Comparison of ENCODE assay signal across 8 cellular contexts in genomic region chr16:70298988-70299938, GRCh38.
A peak's percentile ranks its signal among the peaks of the same experiment; 100 is the strongest.
DNase-seq lines count a peak whose midpoint lies in the region; ATAC-seq and TF ChIP-seq lines count a peak whose summit lies in the region.

Gene DDX19B (plus strand): TSS chr16:70299186. CDS start chr16:70299298, 112 bp downstream.

- no peaks in the 10 kb centered on the region for H3K27me3 ChIP-seq in endocrine pancreas (ENCODE audit: control insufficient read depth, insufficient read depth, low read length)

- H3K4me1 Mint-ChIP-seq in memory B cell = peaks cover 26% of the 10 kb centered on the region

- peak within 1 kb of the TSS; percentile 98 for H3K4me3 ChIP-seq in AG04449 (ENCODE audit: low read depth, low read length)
- peak within 1 kb of the TSS; percentile 76 for H3K4me3 ChIP-seq in endocrine pancreas (ENCODE audit: control insufficient read depth, insufficient read depth, low read length)

- peak within 1 kb of the TSS; percentile 81 for H3K9ac ChIP-seq in endocrine pancreas (ENCODE audit: control insufficient read depth, insufficient read depth, low read length)

- H3K9me3 ChIP-seq in endocrine pancreas (ENCODE audit: control insufficient read depth, low read length) = peaks cover 5% of the 10 kb centered on the region

- H3K4me3 Mint-ChIP-seq in memory B cell = peak within 1 kb of the TSS; percentile 95

- H3K36me3 Mint-ChIP-seq in memory B cell = peaks cover 12% of the 10 kb centered on the region

- CTCF ChIA-PET in AG04449 (lab: Yijun Ruan, JAX) = interaction anchor here (0.7 to 1.4 kb wide), 3 partner anchors 9 to 11 kb away, joined by 3 read pairs; no protein-coding TSS in a partner anchor

- no peak for TF ChIP-seq CTCF in AG04449 (IDR thresholded peaks at IDR 0.05; ENCODE audit: insufficient read depth, low read length, missing control alignments)

- DNase-seq in AG04449 (ENCODE audit: low read depth, low spot score) (no peak), NCI-H774 (lab: John Stamatoyannopoulos, UW) (peak; percentile 22), memory B cell (ENCODE audit: low spot score in 2 of 2) (peak; percentile 21 to 37)
- peak in 2 of 3 experiments; percentile 24 to 59 for DNase-seq in activated CD8-positive, alpha-beta memory T cell treated with anti-CD3 and anti-CD28 coated beads for 48 hours (ENCODE audit: low read depth in 2 of 3, low spot score in 2 of 3)
- DNase-seq in stimulated activated CD8-positive, alpha-beta memory T cell treated with anti-CD3 and anti-CD28 coated beads, Interleukin-12 subunit alpha, Interleukin-12 subunit beta, amount 100 ng/mL, for 1 hour (ENCODE audit: low read depth) = peak; percentile 17

- H3K27ac Mint-ChIP-seq in memory B cell = peak within 1 kb of the TSS; percentile 97

- peak; percentile 84 for ATAC-seq in GM19025 (IDR thresholded peaks at IDR 0.05; ENCODE audit: low read depth, unreplicated experiment)
- ATAC-seq in HG03457 (IDR thresholded peaks at IDR 0.05; ENCODE audit: unreplicated experiment) = peak; percentile 58
- ATAC-seq in memory B cell (ENCODE audit: low read depth) = peak; percentile 82

- H3K27me3 Mint-ChIP-seq in memory B cell = no peaks in the 10 kb centered on the region

- POLR2A ChIA-PET in AG04449 (lab: Yijun Ruan, JAX) = interaction anchor here (0.6 to 1.9 kb wide), 5 partner anchors 8 to 31 kb away, joined by 3 to 8 read pairs (median 4); partner anchors contain the start of gene AARS1

- H3K4me1 ChIP-seq in endocrine pancreas (ENCODE audit: control insufficient read depth, insufficient read depth, low read length) = no peaks in the 10 kb centered on the region

- H3K9me3 Mint-ChIP-seq in memory B cell = peaks cover 9% of the 10 kb centered on the region

- H3K36me3 ChIP-seq in endocrine pancreas (ENCODE audit: control insufficient read depth, insufficient read depth, low read length) = no peaks in the 10 kb centered on the region
